Comparison of ENCODE assay signal across 8 cellular contexts in genomic region chr5:143398451-143399237, GRCh38. TPM values are rescaled to one million over a fixed set of nuclear protein-coding genes. Genes with fewer than 3 reads are reported as not detected.
A peak's percentile ranks its signal among the peaks of the same experiment; 100 is the strongest.
DNase-seq lines count a peak whose midpoint lies in the region; ATAC-seq and TF ChIP-seq lines count a peak whose summit lies in the region.

No MANE protein-coding gene starts in this region.

- H2BK15ac ChIP-seq in neuronal stem cell (ENCODE audit: low read length): no peak overlapping the region

- intact Hi-C loops in dendritic cell treated with granulocyte-macrophage colony-stimulating factor and Interleukin-4, amounts not matched to agents 40 ng/mL and 50 ng/mL, for 4 days (cut with micrococcal nuclease): loop anchor here (10.0 kb wide), 2 partner anchors 114 to 474 kb away; no protein-coding TSS in a partner anchor

- no peak overlapping the region for H2BK12ac ChIP-seq in neuronal stem cell (ENCODE audit: low read length)

- H3K79me2 ChIP-seq in Loucy (ENCODE audit: insufficient read depth, low read length): peaks cover 98% of the 10 kb centered on the region

- no peak for ATAC-seq in HG02623 (IDR thresholded peaks at IDR 0.05; ENCODE audit: unreplicated experiment)

- no peaks in the 10 kb centered on the region for H3K9me2 ChIP-seq in Loucy (replicated peaks; ENCODE audit: low read depth, low read length)

- H3K9ac ChIP-seq in Loucy (ENCODE audit: low read depth, low read length, poor library complexity, severe bottlenecking) (peak overlapping the region; percentile 84), neuronal stem cell (ENCODE audit: low read depth, low read length, poor library complexity) (no peak overlapping the region)

- no peaks in the 10 kb centered on the region for H3K79me1 ChIP-seq in neuronal stem cell (ENCODE audit: low read depth, low read length)

- H4K8ac ChIP-seq in neuronal stem cell (ENCODE audit: low read depth, low read length): no peak overlapping the region

- H3K4me3 Mint-ChIP-seq in dendritic cell treated with granulocyte-macrophage colony-stimulating factor and Interleukin-4, amounts not matched to agents 40 ng/mL and 50 ng/mL, for 4 days: peak overlapping the region; percentile 67

- peak overlapping the region; percentile 51 for H3K27ac Mint-ChIP-seq in dendritic cell treated with granulocyte-macrophage colony-stimulating factor and Interleukin-4, amounts not matched to agents 40 ng/mL and 50 ng/mL, for 4 days

- in situ Hi-C loops in Caki2 (cut with HindIII; ENCODE audit: low pct_unique_long_range_greater_than_20kb, low sequenced_read_pairs): no loop called here

- peak overlapping the region; percentile 26 for H3K27ac ChIP-seq in neutrophil
- H3K27ac ChIP-seq in neuronal stem cell (replicated peaks; ENCODE audit: low read length): no peak overlapping the region

- H2AK5ac ChIP-seq in neuronal stem cell (ENCODE audit: low read depth, low read length): no peak overlapping the region

- H4K91ac ChIP-seq in neuronal stem cell (ENCODE audit: low read depth, low read length, poor library complexity): no peak overlapping the region

- no peaks in the 10 kb centered on the region for H3K27me3 Mint-ChIP-seq in dendritic cell treated with granulocyte-macrophage colony-stimulating factor and Interleukin-4, amounts not matched to agents 40 ng/mL and 50 ng/mL, for 4 days

- H3K18ac ChIP-seq in neuronal stem cell (ENCODE audit: low read length): no peak overlapping the region

- peaks cover 30% of the 10 kb centered on the region for H3K36me3 Mint-ChIP-seq in dendritic cell treated with granulocyte-macrophage colony-stimulating factor and Interleukin-4, amounts not matched to agents 40 ng/mL and 50 ng/mL, for 4 days (ENCODE audit: low read depth)

- no peak overlapping the region for H2AFZ ChIP-seq in Loucy (ENCODE audit: low read length)
- no peak overlapping the region for H2AFZ ChIP-seq in neuronal stem cell (ENCODE audit: low read length)

- DNase-seq in Caki2 (ENCODE audit: low read depth) (peak; percentile 38), neuronal stem cell (ENCODE audit: low spot score) (no peak), kidney glomerular epithelial cell (lab: John Stamatoyannopoulos, UW) (no peak), GM10266 (ENCODE audit: extremely low spot score) (no peak)

- H3K9me3 ChIP-seq in Loucy (ENCODE audit: insufficient read depth, low read depth, low read length) (no peaks in the 10 kb centered on the region), neutrophil (no peaks in the 10 kb centered on the region), neuronal stem cell (replicated peaks in 1 of 2; ENCODE audit: control insufficient read depth in 2 of 2, insufficient read depth in 1 of 2, low read depth in 1 of 2, low read length in 2 of 2) (no peaks in the 10 kb centered on the region)

- H3K36me3 ChIP-seq in Loucy (ENCODE audit: insufficient read depth, low read length) (no peaks in the 10 kb centered on the region; the same call in 1 of the 2 replicates), neutrophil (peaks cover 20% of the 10 kb centered on the region), neuronal stem cell (replicated peaks in 1 of 2; ENCODE audit: control insufficient read depth in 2 of 2, insufficient read depth in 2 of 2, low read length in 2 of 2) (no peaks in the 10 kb centered on the region)

- TF ChIP-seq CTCF in Loucy (conservative IDR thresholded peaks at IDR 0.05; ENCODE audit: low read length) (no peak), neutrophil (IDR thresholded peaks at IDR 0.05) (no peak), GM10266 (IDR thresholded peaks at IDR 0.05; ENCODE audit: control insufficient read depth, insufficient read depth, low read depth, missing control alignments) (no peak)

- no peak overlapping the region for H3K4ac ChIP-seq in neuronal stem cell (ENCODE audit: low read length)

- H3K9me3 Mint-ChIP-seq in dendritic cell treated with granulocyte-macrophage colony-stimulating factor and Interleukin-4, amounts not matched to agents 40 ng/mL and 50 ng/mL, for 4 days: no peaks in the 10 kb centered on the region

- H3K14ac ChIP-seq in neuronal stem cell (ENCODE audit: low read length): no peak overlapping the region

- H3K27me3 ChIP-seq in Loucy (ENCODE audit: insufficient read depth, low read length, poor library complexity, severe bottlenecking) (no peaks in the 10 kb centered on the region), neutrophil (no peaks in the 10 kb centered on the region), neuronal stem cell (ENCODE audit: control insufficient read depth in 3 of 3, insufficient read depth in 3 of 3, low read depth in 1 of 3, low read length in 3 of 3) (peaks cover 3 to 18% (median 11%) of the 10 kb centered on the region in 3 experiments)

- no peak overlapping the region for H3K23ac ChIP-seq in neuronal stem cell (ENCODE audit: low read depth, low read length, poor library complexity)

- no peak overlapping the region for H2BK5ac ChIP-seq in neuronal stem cell (ENCODE audit: low read length)

- 100% methylated on average over 1 of the region's 8 CpGs; no CpG with 5 or more reads in 1 of the 2 donors for WGBS in neuronal stem cell (ENCODE audit: extremely low coverage in 2 of 2, insufficient read length in 2 of 2, insufficient replicate concordance in 1 of 2), 2 donors

- peaks cover 91% of the 10 kb centered on the region for H4K20me1 ChIP-seq in Loucy (ENCODE audit: insufficient read depth, low read length, poor library complexity, severe bottlenecking)

- peak overlapping the region; percentile 96 for H3K4me2 ChIP-seq in Loucy (ENCODE audit: low read depth, low read length, poor library complexity, severe bottlenecking)
- H3K4me2 ChIP-seq in neuronal stem cell (ENCODE audit: insufficient read depth, low read length, poor library complexity, severe bottlenecking): no peak overlapping the region

- H2BK120ac ChIP-seq in neuronal stem cell (ENCODE audit: low read depth, low read length): no peak overlapping the region

- H3K4me1 ChIP-seq in Loucy (ENCODE audit: insufficient read depth, low read length, poor library complexity, severe bottlenecking) (peaks cover 69% of the 10 kb centered on the region), neutrophil (ENCODE audit: control insufficient read depth in 1 of 2, insufficient read depth in 1 of 2, low read depth in 1 of 2, low read length in 1 of 2) (peaks cover 81 to 86% of the 10 kb centered on the region in 2 experiments), neuronal stem cell (ENCODE audit: control insufficient read depth in 2 of 2, insufficient read depth in 1 of 2, low read depth in 1 of 2, low read length in 2 of 2) (peaks cover 0 to 3% of the 10 kb centered on the region in 2 donors)

- H3F3A ChIP-seq in Loucy (ENCODE audit: low read depth): no peaks in the 10 kb centered on the region

- H3K4me3 ChIP-seq in Loucy (ENCODE audit: low read length, poor library complexity, severe bottlenecking) (peak overlapping the region; percentile 98), neutrophil (ENCODE audit: low read depth in 1 of 2, low read length in 1 of 2) (peak overlapping the region; percentile 1 to 91), neuronal stem cell (ENCODE audit: low read length in 2 of 2) (no peak overlapping the region)

- H3K4me1 Mint-ChIP-seq in dendritic cell treated with granulocyte-macrophage colony-stimulating factor and Interleukin-4, amounts not matched to agents 40 ng/mL and 50 ng/mL, for 4 days (ENCODE audit: low read depth): peaks cover 41% of the 10 kb centered on the region

RNA-seq across cellular contexts. Expression of gene NR3C1, which starts 4.8 kb away (rescaled TPM):
- 11.9 and 13.8 TPM in 2 replicates for total RNA-seq in Caki2 (2014; rRNA removed; shearing (Covaris generic); ENCODE audit: low replicate concordance)
- 0.38 TPM for polyA plus RNA-seq in neuronal stem cell (2013, experiment 1 of 2)
- polyA plus RNA-seq in neuronal stem cell (2013, experiment 2 of 2): 0.28 TPM

Comparison
In these comparisons a context has a peak if more than half of its experiments do, and no peak if none do; other contexts are left out.
1. H3K4me3 ChIP-seq: peak in Loucy (single experiment) and neutrophil (2 of 2); none in neuronal stem cell (0 of 2).